Comparison of ENCODE assay signal across 8 cellular contexts in the genomic region with DNA sequence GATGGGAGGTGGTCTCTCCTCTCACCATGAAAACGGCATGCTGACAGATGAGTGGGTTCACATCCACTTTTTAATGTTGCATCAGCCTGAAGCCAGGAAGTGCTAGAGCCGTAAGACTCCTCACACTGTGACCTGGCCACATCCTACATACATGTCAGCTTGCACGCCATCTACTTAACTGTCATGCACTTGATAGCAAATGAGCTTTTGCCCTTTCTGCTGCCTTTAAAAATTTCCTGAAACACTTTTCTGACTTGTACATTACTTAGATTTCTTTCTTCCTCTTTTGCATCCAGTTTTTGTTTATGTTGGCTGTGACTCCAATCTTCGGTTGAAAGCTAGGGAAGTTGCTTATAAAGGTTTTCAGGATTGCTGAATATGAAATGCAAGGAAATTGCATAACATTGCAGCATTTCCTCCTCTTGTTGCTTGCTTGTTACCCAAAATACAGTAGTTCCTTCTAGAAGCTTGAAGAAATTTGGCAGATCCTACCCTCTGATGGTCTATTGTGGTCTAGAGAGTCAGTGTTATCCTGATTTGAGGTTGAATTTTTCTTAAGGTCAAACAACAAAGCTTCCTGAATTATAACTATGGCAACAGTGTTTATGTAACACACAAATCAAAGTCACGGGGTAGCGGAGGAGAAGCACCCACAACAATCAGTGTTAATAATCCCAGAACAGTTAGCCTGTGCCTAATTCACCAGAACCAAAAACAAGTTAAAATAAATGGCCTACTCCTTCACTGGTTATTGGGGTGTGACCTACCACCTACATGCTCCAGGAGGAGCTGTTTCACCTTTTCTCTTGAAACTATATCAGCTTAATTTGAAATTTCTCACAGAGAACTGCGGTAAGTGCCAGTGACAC.
DNase-seq lines count a peak whose midpoint lies in the region; ATAC-seq, FAIRE-seq and TF ChIP-seq lines count a peak whose summit lies in the region.

No MANE protein-coding gene starts in this region.

- H4K20me1 ChIP-seq in astrocyte (ENCODE audit: insufficient read depth, low read length), result no peaks in the 10 kb centered on the region

- H3K4me1 ChIP-seq in astrocyte (ENCODE audit: insufficient read depth, low read length), result peaks cover 18% of the 10 kb centered on the region

- H3K4me3 Mint-ChIP-seq in astrocyte (ENCODE audit: unreplicated experiment), result no peak overlapping the region

- H3K27ac ChIP-seq in astrocyte (ENCODE audit: low read depth, low read length), result peak overlapping the region; percentile 58

- ATAC-seq in GM19463 (IDR thresholded peaks at IDR 0.05; ENCODE audit: unreplicated experiment) (peak; percentile 62), HG03521 (IDR thresholded peaks at IDR 0.05; ENCODE audit: unreplicated experiment) (peak; percentile 70)

- no peaks in the 10 kb centered on the region for H3K9me3 ChIP-seq in astrocyte (ENCODE audit: insufficient read depth, low read depth, low read length)

- peak; percentile 55 for TF ChIP-seq CTCF in astrocyte (IDR thresholded peaks at IDR 0.05; ENCODE audit: insufficient read depth, low read depth, low read length)

- in situ Hi-C loops in SK-MEL-5 (cut with HindIII; ENCODE audit: low pct_unique_long_range_greater_than_20kb, low sequenced_read_pairs), result no loop called here

- H2AFZ ChIP-seq in astrocyte (ENCODE audit: low read depth, low read length), result no peak overlapping the region

- peak overlapping the region; percentile 46 for H3K9ac ChIP-seq in astrocyte (ENCODE audit: low read length)

- no peaks in the 10 kb centered on the region for H3K27me3 Mint-ChIP-seq in astrocyte (ENCODE audit: low read depth, unreplicated experiment)

- no peaks in the 10 kb centered on the region for H3K36me3 ChIP-seq in astrocyte (ENCODE audit: insufficient read depth, low read length)

- H3K27ac Mint-ChIP-seq in astrocyte (ENCODE audit: unreplicated experiment), result peak overlapping the region; percentile 91

- H3K4me3 ChIP-seq in astrocyte (ENCODE audit: insufficient read depth, low read depth, low read length), result peak overlapping the region; percentile 8

- DNase-seq in EH (ENCODE audit: low read depth) (peak; percentile 91), SK-MEL-5 (ENCODE audit: low read depth, low spot score) (peak; percentile 39), astrocyte (ENCODE audit: low read depth) (peak; percentile 93), iris pigment epithelial cell (ENCODE audit: low read depth) (peak; percentile 90), middle frontal gyrus (ENCODE audit: extremely low spot score, low spot score) (no peak)
- DNase-seq in stimulated activated CD4-positive, alpha-beta T cell treated with anti-CD3 and anti-CD28 coated beads, Interleukin-4, amount 100 ng/mL, for 1 hour, result peak; percentile 35

- no peaks in the 10 kb centered on the region for H3K36me3 Mint-ChIP-seq in astrocyte (ENCODE audit: low read depth, unreplicated experiment)

- FAIRE-seq in astrocyte (lab: Jason Lieb, UNC), result peak; percentile 39

- no peaks in the 10 kb centered on the region for H3K9me3 Mint-ChIP-seq in astrocyte (ENCODE audit: unreplicated experiment)

- no peaks in the 10 kb centered on the region for H3K79me2 ChIP-seq in astrocyte (ENCODE audit: insufficient read depth, low read length)

- no peaks in the 10 kb centered on the region for H3K27me3 ChIP-seq in astrocyte (ENCODE audit: insufficient read depth, low read length)

- peaks cover 30% of the 10 kb centered on the region for H3K4me1 Mint-ChIP-seq in astrocyte (ENCODE audit: low read depth, unreplicated experiment)

- peak overlapping the region; percentile 65 for H3K4me2 ChIP-seq in astrocyte (ENCODE audit: low read length)
